In the genomic region with DNA sequence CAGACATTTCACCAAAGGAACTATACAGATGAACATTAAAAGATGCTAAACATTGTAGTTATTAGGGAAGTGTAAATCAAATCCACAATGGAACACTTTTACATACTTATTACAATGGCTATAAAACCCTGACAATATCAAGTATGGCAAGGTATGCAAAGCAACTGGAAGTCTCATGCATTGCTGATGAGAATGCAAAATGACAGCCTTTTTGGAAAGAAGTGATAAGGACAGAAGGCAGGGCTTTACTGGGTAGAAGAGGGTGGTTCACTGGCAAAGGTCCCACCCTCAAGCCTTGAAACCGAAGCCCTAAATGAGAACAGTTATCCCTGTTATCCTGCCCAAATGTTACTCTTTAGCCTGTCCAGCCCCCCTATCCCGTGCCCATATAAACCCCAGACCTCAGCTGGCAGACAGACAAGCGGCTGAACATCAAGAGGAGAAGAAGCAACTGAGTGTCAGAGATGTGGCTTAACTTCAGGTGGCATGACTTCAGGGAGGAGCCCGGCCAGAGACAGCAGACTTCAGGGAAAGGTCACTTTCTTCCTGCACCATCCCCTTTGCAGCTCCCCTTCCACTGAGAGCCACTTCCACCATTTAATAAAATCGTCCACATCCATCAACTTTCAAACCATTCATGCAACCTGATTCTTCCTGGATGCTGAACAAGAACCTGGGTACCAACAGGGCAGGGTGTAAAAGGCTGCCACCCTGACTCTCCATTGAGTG, we compare ENCODE assay signal across 12 cellular contexts. TPM values are rescaled to one million over a fixed set of nuclear protein-coding genes. Genes with fewer than 3 reads are reported as not detected.
A peak's percentile ranks its signal among the peaks of the same experiment; 100 is the strongest.
DNase-seq lines count a peak whose midpoint lies in the region; ATAC-seq and TF ChIP-seq lines count a peak whose summit lies in the region.
"Had no signal": no experiment of that assay in that cellular context is flagged by ENCODE, and none has a peak within 500 bp of the region (broad histone marks: within the 10 kb centered on the region; RNA-seq: fewer than 3 reads in every experiment).

No MANE protein-coding gene starts in this region.

- DNase-seq in MCF 10A (ENCODE audit: unreplicated experiment), result no peak
- DNase-seq in breast epithelium (ENCODE audit: low spot score in 2 of 2), result no peak
- peak; percentile 78 for DNase-seq in OCI-LY7 (ENCODE audit: low spot score)
- no peak for DNase-seq in central memory CD8-positive, alpha-beta T cell (ENCODE audit: low spot score in 2 of 2)
- DNase-seq in stomach, result no peak
- no peak for DNase-seq in globus pallidus (ENCODE audit: low spot score)
- DNase-seq in transverse colon, result no peak
- DNase-seq: NCI-H82, SIG-M5 had no signal

- H3K27me3 Mint-ChIP-seq in MCF 10A (ENCODE audit: insufficient read depth, unreplicated experiment), result no peaks in the 10 kb centered on the region
- peaks cover 10% of the 10 kb centered on the region for H3K27me3 Mint-ChIP-seq in central memory CD8-positive, alpha-beta T cell

- no peak for ATAC-seq in central memory CD8-positive, alpha-beta T cell (replicated peaks; ENCODE audit: extremely low read depth, poor library complexity, severe bottlenecking)
- ATAC-seq in HG03139 (IDR thresholded peaks at IDR 0.05; ENCODE audit: unreplicated experiment), result no peak

- no peaks in the 10 kb centered on the region for H3K9me2 ChIP-seq in OCI-LY7 (ENCODE audit: insufficient read depth, low read length)

- H3K27ac ChIP-seq in breast epithelium, result no peak overlapping the region
- H3K27ac ChIP-seq in OCI-LY7 (ENCODE audit: low read depth, low read length, poor library complexity, severe bottlenecking), result peak overlapping the region; percentile 99
- H3K27ac ChIP-seq in stomach, result peak overlapping the region in 3 of 5 donors; percentile 19 to 44 (median 42)
- H3K27ac ChIP-seq in transverse colon, result no peak overlapping the region

- TF ChIP-seq POLR2A in breast epithelium (IDR thresholded peaks at IDR 0.05) (no peak), stomach (IDR thresholded peaks at IDR 0.05) (no peak), transverse colon (IDR thresholded peaks at IDR 0.05) (no peak)

- POLR2A ChIA-PET in MCF 10A (lab: Yijun Ruan, JAX) (interaction anchor here (0.6 to 2.0 kb wide), 6 partner anchors 16 to 429 kb away, joined by 3 to 7 read pairs (median 4); partner anchors contain the start of genes ATG3 and SLC35A5), OCI-LY7 (lab: Charles Lee) (interaction anchor here (0.6 to 16.9 kb wide), 11 partner anchors 9 to 782 kb away, joined by 3 to 566 read pairs (median 5); partner anchors contain the start of genes ATG3, BTLA and SLC35A5)

- H3K9me3 Mint-ChIP-seq in MCF 10A (ENCODE audit: unreplicated experiment), result no peaks in the 10 kb centered on the region
- no peaks in the 10 kb centered on the region for H3K9me3 Mint-ChIP-seq in central memory CD8-positive, alpha-beta T cell

- H3K9me3 ChIP-seq in breast epithelium (no peaks in the 10 kb centered on the region), OCI-LY7 (ENCODE audit: low read length) (no peaks in the 10 kb centered on the region), stomach (no peaks in the 10 kb centered on the region), transverse colon (no peaks in the 10 kb centered on the region)

- H3K36me3 ChIP-seq in breast epithelium, result no peaks in the 10 kb centered on the region
- peaks cover 34% of the 10 kb centered on the region for H3K36me3 ChIP-seq in OCI-LY7 (ENCODE audit: insufficient read depth, low read length)
- peaks cover 0 to 11% (median 2%) of the 10 kb centered on the region in 4 donors for H3K36me3 ChIP-seq in stomach
- no peaks in the 10 kb centered on the region for H3K36me3 ChIP-seq in transverse colon

- in situ Hi-C loops in transverse colon (cut with MboI; ENCODE audit: low pct_ligation_motif_present in 1 of 4, low pct_unique_long_range_greater_than_20kb in 1 of 4, low sequenced_read_pairs in 3 of 4), result loop anchor here in 2 of 4 donors (25.0 kb wide), 1 partner anchor 379 kb away; no protein-coding TSS in a partner anchor

- no peaks in the 10 kb centered on the region for H4K20me1 ChIP-seq in OCI-LY7 (ENCODE audit: insufficient read depth, low read length)

- BruUV-seq in MCF 10A (replicated peaks; lab: Mats Ljungman, UMichigan) (no TSS peak), OCI-LY7 (replicated peaks; lab: Mats Ljungman, UMichigan) (TSS peak; percentile 41)

- peak overlapping the region; percentile 75 for H3K4me3 Mint-ChIP-seq in MCF 10A (ENCODE audit: unreplicated experiment)
- H3K4me3 Mint-ChIP-seq in central memory CD8-positive, alpha-beta T cell, result peak overlapping the region; percentile 81

- H3K4me1 ChIP-seq in breast epithelium (no peaks in the 10 kb centered on the region), OCI-LY7 (ENCODE audit: insufficient read depth, low read length, poor library complexity, severe bottlenecking) (peaks cover 80% of the 10 kb centered on the region), stomach (peaks cover 4 to 36% (median 21%) of the 10 kb centered on the region in 4 donors), transverse colon (peaks cover 0 to 5% (median 0%) of the 10 kb centered on the region in 4 donors)

- intact Hi-C loops in MCF 10A (cut with micrococcal nuclease), result no loop called here
- intact Hi-C loops in breast epithelium (cut with DNase I; ENCODE audit: low total_unique reads), result no loop called here
- intact Hi-C loops in OCI-LY7 (cut with micrococcal nuclease; ENCODE audit: unreplicated experiment), result loop anchor here (2.0 kb wide), 1 partner anchor 365 kb away; the partner anchor contains the start of gene BTLA
- intact Hi-C loops in stomach (cut with DNase I; ENCODE audit: low total_unique reads), result no loop called here
- intact Hi-C loops in transverse colon (cut with DNase I; ENCODE audit: low total_unique reads), result no loop called here

- TF ChIP-seq CTCF in MCF 10A (IDR thresholded peaks at IDR 0.05; ENCODE audit: unreplicated experiment), result no peak
- TF ChIP-seq CTCF in breast epithelium (IDR thresholded peaks at IDR 0.05), result no peak
- TF ChIP-seq CTCF in OCI-LY7 (conservative IDR thresholded peaks at IDR 0.05; ENCODE audit: low read length), result no peak
- TF ChIP-seq CTCF in stomach (IDR thresholded peaks at IDR 0.05), result no peak
- no peak for TF ChIP-seq CTCF in transverse colon (IDR thresholded peaks at IDR 0.05)

- 84 to 89% (median 87%) methylated on average over 5 of the region's 5 CpGs for WGBS in stomach, 5 donors
- 88% methylated on average over 5 of the region's 5 CpGs; no CpG with 5 or more reads in 1 of the 2 donors for WGBS in transverse colon (ENCODE audit: low coverage in 1 of 2), 2 donors

- H3K4me3 ChIP-seq in breast epithelium (no peak overlapping the region), OCI-LY7 (ENCODE audit: low read depth, low read length, poor library complexity, severe bottlenecking) (peak overlapping the region; percentile 86), stomach (no peak overlapping the region), transverse colon (no peak overlapping the region)

- H2AFZ ChIP-seq in OCI-LY7 (ENCODE audit: low read length), result no peak overlapping the region; the same call in 1 of the 2 replicates

- no peak overlapping the region for H3K27ac Mint-ChIP-seq in MCF 10A (ENCODE audit: low read depth, unreplicated experiment)
- peak overlapping the region; percentile 83 for H3K27ac Mint-ChIP-seq in central memory CD8-positive, alpha-beta T cell (ENCODE audit: low read depth)

- no peaks in the 10 kb centered on the region for H3K27me3 ChIP-seq in breast epithelium
- no peaks in the 10 kb centered on the region for H3K27me3 ChIP-seq in stomach
- no peaks in the 10 kb centered on the region for H3K27me3 ChIP-seq in transverse colon

- H3K4me2 ChIP-seq in OCI-LY7 (ENCODE audit: low read length), result peak overlapping the region; percentile 99

- CTCF ChIA-PET in MCF 10A (lab: Yijun Ruan, JAX) (interaction anchor here (0.7 to 6.5 kb wide), 5 partner anchors 22 to 162 kb away, joined by 3 to 89 read pairs (median 3); partner anchors contain the start of gene SLC9C1), OCI-LY7 (lab: Charles Lee; ENCODE audit: unreplicated experiment) (no interaction called here)

- TF ChIP-seq EP300 in stomach (IDR thresholded peaks at IDR 0.05) (no peak), transverse colon (IDR thresholded peaks at IDR 0.05; ENCODE audit: low read depth) (no peak)

- H3K36me3 Mint-ChIP-seq in MCF 10A (ENCODE audit: insufficient read depth, unreplicated experiment), result no peaks in the 10 kb centered on the region
- H3K36me3 Mint-ChIP-seq in central memory CD8-positive, alpha-beta T cell (ENCODE audit: insufficient read depth), result peaks cover 6% of the 10 kb centered on the region

- H3K79me2 ChIP-seq in OCI-LY7 (ENCODE audit: insufficient read depth, low read depth, low read length), result peaks cover 68% of the 10 kb centered on the region

- peaks cover 44% of the 10 kb centered on the region for H3K4me1 Mint-ChIP-seq in MCF 10A (ENCODE audit: insufficient read depth, unreplicated experiment)
- H3K4me1 Mint-ChIP-seq in central memory CD8-positive, alpha-beta T cell, result peaks cover 47% of the 10 kb centered on the region

RNA-seq across cellular contexts. Expression of gene GCSAM, which starts 0.7 kb away (rescaled TPM):
- total RNA-seq in MCF 10A (2022), result 0.29 and 0.63 TPM in 2 replicates
- total RNA-seq in breast epithelium, result 1 to 10 TPM in 1 of 3 donors, under 1 TPM in 2; 0.16 to 1.5 (median 0.66) TPM
- 160 and 193 TPM in 2 replicates for total RNA-seq in OCI-LY7 (2014; rRNA removed; shearing (Covaris generic))
- 195 and 247 TPM in 2 replicates for total RNA-seq in OCI-LY7 (2022)
- total RNA-seq in stomach, result 1 to 10 TPM in 1 of 5 donors, under 1 TPM in 1, not detected in 3; 0.73 to 2.3 TPM
- polyA plus RNA-seq in stomach, result 1 to 10 TPM in 1 of 3 donors, not detected in 2; 2.3 TPM
- total RNA-seq in transverse colon, result under 1 TPM in 2 of 4 donors, not detected in 2; 0.64 to 0.68 TPM
- total RNA-seq: glomerular endothelial cell, kidney epithelial cell had no signal

RNA-seq across cellular contexts. Expression of gene C3orf52, which starts 47.6 kb away (rescaled TPM):
- 10.4 and 16.1 TPM in 2 replicates for total RNA-seq in MCF 10A (2022)
- 10 to 100 TPM in 1 of 3 donors, 1 to 10 TPM in 1, under 1 TPM in 1; 0.64 to 23.6 (median 8.5) TPM for total RNA-seq in breast epithelium
- 19.0 and 20.1 TPM in 2 replicates for total RNA-seq in OCI-LY7 (2014; rRNA removed; shearing (Covaris generic))
- total RNA-seq in OCI-LY7 (2022), result 11.2 and 17.9 TPM in 2 replicates
- 10 to 100 TPM in 4 of 5 donors, 1 to 10 TPM in 1; 9.9 to 66.9 (median 59.0) TPM for total RNA-seq in stomach
- 10 to 100 TPM in 2 of 3 donors, 1 to 10 TPM in 1; 4.2 to 16.0 (median 10.0) TPM for polyA plus RNA-seq in stomach
- 10 to 100 TPM; 26.9 to 65.7 (median 47.1) TPM for total RNA-seq in transverse colon

Comparison
In these comparisons a context has a peak if more than half of its experiments do, and no peak if none do; other contexts are left out.
1. H3K27ac ChIP-seq: peak in OCI-LY7 (single experiment) and stomach (3 of 5); none in breast epithelium (0 of 2) and transverse colon (0 of 4).
2. RNA of gene GCSAM, which starts 0.7 kb away (total RNA-seq): 160 to 247 TPM in OCI-LY7; 0.16 to 1.5 TPM in breast epithelium, 0.64 to 0.68 TPM in transverse colon, 0.29 to 0.63 TPM in MCF 10A and 0.73 to 2.3 TPM in stomach; every median in the first group is over 10 times any median in the second.